ENCODE assay signal across 12 cellular contexts in genomic region chr11:1437500-1437899, GRCh38. TPM values are rescaled to one million over a fixed set of nuclear protein-coding genes. Genes with fewer than 3 reads are reported as not detected.
DNase-seq lines count a peak whose midpoint lies in the region; ATAC-seq and TF ChIP-seq lines count a peak whose summit lies in the region.
"Had no signal": no experiment of that assay in that cellular context is flagged by ENCODE, and none has a peak within 500 bp of the region (broad histone marks: within the 10 kb centered on the region; RNA-seq: fewer than 3 reads in every experiment).

No MANE protein-coding gene starts in this region.

- no peaks in the 10 kb centered on the region for H3K4me1 ChIP-seq in mucosa of descending colon (ENCODE audit: low read depth)

- H3K4me3 Mint-ChIP-seq in Calu3 (ENCODE audit: low read depth, unreplicated experiment) (no peak overlapping the region), type B pancreatic cell (no peak overlapping the region)
- H3K4me3 Mint-ChIP-seq: activated CD4-positive, alpha-beta T cell treated with anti-CD3 and anti-CD28 coated beads, Interleukin-2, amount 10 ng/mL, durations not matched to agents 24 days and 14 days; activated naive CD4-positive, alpha-beta T cell treated with anti-CD3 and anti-CD28 coated beads for 36 hours had no signal

- DNase-seq in Calu3 (peak; percentile 37), MG63 (peak; percentile 66), mucosa of descending colon (no peak), ACHN (no peak), NCI-H2171 treated with DMSO at 0.1 percent for 48 hours (lab: John Stamatoyannopoulos, UW) (no peak), type B pancreatic cell (ENCODE audit: extremely low spot score, unreplicated experiment) (no peak)
- DNase-seq in stimulated activated CD8-positive, alpha-beta memory T cell treated with anti-CD3 and anti-CD28 coated beads, Interleukin-4, amount 100 ng/mL, for 48 hours = no peak
- DNase-seq: activated CD4-positive, alpha-beta T cell treated with anti-CD3 and anti-CD28 coated beads, Interleukin-2, amount 10 ng/mL, durations not matched to agents 24 days and 14 days; activated naive CD4-positive, alpha-beta T cell treated with anti-CD3 and anti-CD28 coated beads for 36 hours; CD4-positive, CD25-positive, alpha-beta regulatory T cell; NCI-H526 had no signal

- peak; percentile 14 for ATAC-seq in esophagus mucosa
- ATAC-seq in mucosa of descending colon = peak; percentile 83

- H3K27me3 Mint-ChIP-seq in Calu3 (ENCODE audit: unreplicated experiment) (peaks cover 15% of the 10 kb centered on the region), type B pancreatic cell (no peaks in the 10 kb centered on the region)
- H3K27me3 Mint-ChIP-seq: activated CD4-positive, alpha-beta T cell treated with anti-CD3 and anti-CD28 coated beads, Interleukin-2, amount 10 ng/mL, durations not matched to agents 24 days and 14 days; CD4-positive, CD25-positive, alpha-beta regulatory T cell had no signal

- CTCF ChIA-PET in Calu3 (lab: Charles Lee) = no interaction called here

- H3K36me3 Mint-ChIP-seq in Calu3 (ENCODE audit: insufficient read depth, unreplicated experiment) (peaks cover 11% of the 10 kb centered on the region), type B pancreatic cell (no peaks in the 10 kb centered on the region)
- H3K36me3 Mint-ChIP-seq: CD4-positive, CD25-positive, alpha-beta regulatory T cell had no signal

- H3K27ac Mint-ChIP-seq in Calu3 (ENCODE audit: unreplicated experiment) (no peak overlapping the region), type B pancreatic cell (no peak overlapping the region)
- H3K27ac Mint-ChIP-seq: activated CD4-positive, alpha-beta T cell treated with anti-CD3 and anti-CD28 coated beads, Interleukin-2, amount 10 ng/mL, durations not matched to agents 24 days and 14 days; activated naive CD4-positive, alpha-beta T cell treated with anti-CD3 and anti-CD28 coated beads for 36 hours; CD4-positive, CD25-positive, alpha-beta regulatory T cell had no signal

- in situ Hi-C loops in ACHN (cut with HindIII; ENCODE audit: low pct_ligation_motif_present, low pct_unique_long_range_greater_than_20kb, low sequenced_read_pairs) = no loop called here

- no peaks in the 10 kb centered on the region for H3K9me3 ChIP-seq in MG63
- H3K9me3 ChIP-seq in mucosa of descending colon = no peaks in the 10 kb centered on the region

- H3K4me3 ChIP-seq in MG63 = no peak overlapping the region
- no peak overlapping the region for H3K4me3 ChIP-seq in mucosa of descending colon

- TF ChIP-seq CTCF in Calu3 (IDR thresholded peaks at IDR 0.05; ENCODE audit: unreplicated experiment) (no peak), mucosa of descending colon (IDR thresholded peaks at IDR 0.05) (no peak), type B pancreatic cell (conservative IDR thresholded peaks at IDR 0.05) (no peak)

- H3K36me3 ChIP-seq in MG63 = no peaks in the 10 kb centered on the region
- no peaks in the 10 kb centered on the region for H3K36me3 ChIP-seq in mucosa of descending colon (ENCODE audit: low read depth)

- H3K9me3 Mint-ChIP-seq in Calu3 (ENCODE audit: low read depth, unreplicated experiment) (no peaks in the 10 kb centered on the region), type B pancreatic cell (no peaks in the 10 kb centered on the region)
- H3K9me3 Mint-ChIP-seq: activated CD4-positive, alpha-beta T cell treated with anti-CD3 and anti-CD28 coated beads, Interleukin-2, amount 10 ng/mL, durations not matched to agents 24 days and 14 days; activated naive CD4-positive, alpha-beta T cell treated with anti-CD3 and anti-CD28 coated beads for 36 hours; CD4-positive, CD25-positive, alpha-beta regulatory T cell had no signal

- intact Hi-C loops in Calu3 (cut with micrococcal nuclease; ENCODE audit: unreplicated experiment) = no loop called here
- intact Hi-C loops in mucosa of descending colon (cut with DNase I, micrococcal nuclease) = no loop called here

- H3K4me1 Mint-ChIP-seq in Calu3 (ENCODE audit: low read depth, unreplicated experiment) (no peaks in the 10 kb centered on the region), type B pancreatic cell (ENCODE audit: unreplicated experiment) (no peaks in the 10 kb centered on the region)
- H3K4me1 Mint-ChIP-seq: activated CD4-positive, alpha-beta T cell treated with anti-CD3 and anti-CD28 coated beads, Interleukin-2, amount 10 ng/mL, durations not matched to agents 24 days and 14 days had no signal

- BruUV-seq in Calu3 (replicated peaks; lab: Mats Ljungman, UMichigan) = no TSS peak

- no peaks in the 10 kb centered on the region for H3K27me3 ChIP-seq in MG63

RNA-seq across cellular contexts. Expression of gene BRSK2, which starts 47.8 kb away (rescaled TPM):
- total RNA-seq in Calu3 (2022) = 2.6 and 8.8 TPM in 2 replicates
- 4.7 and 6.9 TPM in 2 replicates for total RNA-seq in MG63 (2014; rRNA removed; shearing (Covaris generic); ENCODE audit: low replicate concordance)
- total RNA-seq in esophagus mucosa = 0.08 TPM
- total RNA-seq in mucosa of descending colon = 1 to 10 TPM in 1 of 3 donors, under 1 TPM in 2; 0.58 to 4.3 (median 0.60) TPM
- total RNA-seq in type B pancreatic cell (ENCODE audit: low replicate concordance) = 8.6 and 13.8 TPM in 2 replicates

RNA-seq across cellular contexts. Expression of gene MOB2, which starts 49.1 kb away (rescaled TPM):
- total RNA-seq in Calu3 (2022) = 28.6 and 29.8 TPM in 2 replicates
- 25.4 and 34.2 TPM in 2 replicates for total RNA-seq in MG63 (2014; rRNA removed; shearing (Covaris generic); ENCODE audit: low replicate concordance)
- 32.1 TPM for total RNA-seq in esophagus mucosa
- 100 to 1,000 TPM in 1 of 3 donors, 10 to 100 TPM in 2; 54.9 to 108 (median 61.5) TPM for total RNA-seq in mucosa of descending colon
- 39.6 and 46.8 TPM in 2 replicates for total RNA-seq in type B pancreatic cell (ENCODE audit: low replicate concordance)

Comparison
In these comparisons a context has a peak if more than half of its experiments do, and no peak if none do; other contexts are left out.
1. DNase-seq: peak in Calu3 (single experiment) and MG63 (single experiment); none in mucosa of descending colon (0 of 3), ACHN (single experiment), NCI-H2171 treated with DMSO at 0.1 percent for 48 hours (single experiment), stimulated activated CD8-positive, alpha-beta memory T cell treated with anti-CD3 and anti-CD28 coated beads, Interleukin-4, amount 100 ng/mL, for 48 hours (single experiment) and type B pancreatic cell (single experiment).